1 cellular context compared by ENCODE assay signal in the genomic region with DNA sequence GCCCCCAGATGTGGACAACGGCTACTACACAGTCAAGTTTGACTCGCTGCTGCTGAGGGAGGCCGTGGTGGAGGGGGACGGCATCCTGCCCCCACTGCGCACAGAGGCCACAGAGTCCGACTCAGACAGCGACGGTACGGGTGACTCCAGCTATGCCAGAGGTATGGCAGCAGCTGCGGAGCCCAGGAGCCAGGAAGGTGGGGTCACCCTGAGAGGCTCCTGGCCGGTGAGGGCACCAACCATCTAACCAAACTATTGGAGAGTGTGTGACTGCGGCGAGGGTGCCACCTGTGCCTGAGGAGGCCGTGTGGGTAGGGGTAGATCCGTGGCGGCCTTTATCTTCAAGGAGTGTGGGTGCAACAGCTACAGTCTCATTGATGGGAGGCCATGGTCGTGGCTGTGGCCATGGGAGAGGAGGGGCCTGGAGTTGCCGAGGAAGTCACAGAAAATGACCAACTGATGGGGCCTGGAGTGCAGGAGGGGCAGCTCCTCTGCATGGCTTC.
TF ChIP-seq lines count a peak whose summit lies in the region.

No MANE protein-coding gene starts in this region.

TF ChIP-seq in IMR-90, 13 proteins besides CTCF, POLR2A, EP300 and RAD21:
- TF ChIP-seq MAZ (IDR thresholded peaks at IDR 0.05; ENCODE audit: borderline replicate concordance, low read depth, low read length): no peak
- TF ChIP-seq FOS (IDR thresholded peaks at IDR 0.05; ENCODE audit: low read depth, low read length): no peak
- TF ChIP-seq MAFK (IDR thresholded peaks at IDR 0.05; ENCODE audit: low read depth, low read length): no peak
- no peak for TF ChIP-seq NFE2L2 (IDR thresholded peaks at IDR 0.05; ENCODE audit: low read depth, low read length)
